37 cellular contexts compared by ENCODE assay signal in genomic region chr13:54150851-54151250, GRCh38.
"Had no signal": no experiment of that assay in that cellular context is flagged by ENCODE, and none has a peak within 500 bp of the region (broad histone marks: within the 10 kb centered on the region; RNA-seq: fewer than 3 reads in every experiment).

No MANE protein-coding gene starts in this region.

- H3K4me3 ChIP-seq: ascending aorta, cardiac muscle cell had no signal

- H3K36me3 ChIP-seq: ascending aorta, cardiac muscle cell had no signal

- H3K4me3 Mint-ChIP-seq: activated CD4-positive, alpha-beta memory T cell treated with anti-CD3 and anti-CD28 coated beads, Interleukin-2, amount 10 ng/mL, durations not matched to agents 7 days and 5 days; activated CD4-positive, alpha-beta T cell treated with anti-CD3 and anti-CD28 coated beads for 36 hours; activated CD4-positive, alpha-beta T cell treated with anti-CD3 and anti-CD28 coated beads, Interleukin-2, amount 10 ng/mL, durations not matched to agents 7 days and 5 days; activated CD8-positive, alpha-beta memory T cell treated with anti-CD3 and anti-CD28 coated beads, Interleukin-2, amount 10 ng/mL, durations not matched to agents 7 days and 5 days; activated CD8-positive, alpha-beta T cell treated with anti-CD3 and anti-CD28 coated beads, Interleukin-2, amount 10 ng/mL, durations not matched to agents 7 days and 5 days; activated naive CD4-positive, alpha-beta T cell treated with anti-CD3 and anti-CD28 coated beads for 36 hours; activated naive CD8-positive, alpha-beta T cell treated with anti-CD3 and anti-CD28 coated beads for 36 hours; activated T-cell treated with anti-CD3 and anti-CD28 coated beads, Interleukin-2, amount 50 U/mL, for 24 hours; brain; central memory CD8-positive, alpha-beta T cell; T-helper 1 cell treated with Interleukin-12 subunit alpha and Interleukin-12 subunit beta and Interleukin-4 antibody, amounts not matched to agents 30 μg/mL and 1 μg/mL, for 36 hours; T-helper 2 cell treated with Interferon-gamma antibody and Interleukin-4, amounts not matched to agents 5 μg/mL and 100 μg/mL, for 36 hours had no signal

- DNase-seq: activated CD4-positive, alpha-beta memory T cell treated with anti-CD3 and anti-CD28 coated beads, Interleukin-2, amount 10 ng/mL, durations not matched to agents 7 days and 5 days; activated CD4-positive, alpha-beta T cell treated with anti-CD3 and anti-CD28 coated beads for 1 hour; activated CD4-positive, alpha-beta T cell treated with anti-CD3 and anti-CD28 coated beads for 36 hours; activated CD4-positive, alpha-beta T cell treated with anti-CD3 and anti-CD28 coated beads for 48 hours; activated CD4-positive, alpha-beta T cell treated with anti-CD3 and anti-CD28 coated beads, Interleukin-2, amount 10 ng/mL, durations not matched to agents 7 days and 5 days; activated CD4-positive, alpha-beta T cell treated with anti-CD3 and anti-CD28 coated beads, Interleukin-2, amount 50 U/mL, for 48 hours; activated CD4-positive, CD25-positive, alpha-beta regulatory T cell; activated CD8-positive, alpha-beta memory T cell treated with anti-CD3 and anti-CD28 coated beads for 24 hours; activated CD8-positive, alpha-beta memory T cell treated with anti-CD3 and anti-CD28 coated beads, Interleukin-2, amount 10 ng/mL, durations not matched to agents 7 days and 5 days; activated CD8-positive, alpha-beta memory T cell treated with anti-CD3 and anti-CD28 coated beads, Interleukin-2, amount 50 U/mL, for 48 hours; activated CD8-positive, alpha-beta T cell treated with anti-CD3 and anti-CD28 coated beads, Interleukin-2, amount 10 ng/mL, durations not matched to agents 7 days and 5 days; activated effector memory CD4-positive, alpha-beta T cell treated with Interleukin-2 at 50 U/mL for 16 hours; activated gamma-delta T cell; activated naive CD4-positive, alpha-beta T cell treated with anti-CD3 and anti-CD28 coated beads for 36 hours; activated naive CD4-positive, alpha-beta T cell treated with anti-CD3 and anti-CD28 coated beads, Interleukin-2, amount 50 U/mL, for 16 hours; activated naive CD8-positive, alpha-beta T cell treated with anti-CD3 and anti-CD28 coated beads for 36 hours; activated T-cell treated with anti-CD3 and anti-CD28 coated beads, Interleukin-2, amount 50 U/mL, for 24 hours; activated T-cell treated with anti-CD3 and anti-CD28 coated beads, Interleukin-2, amount 50 U/mL, for 48 hours; amygdala; anterior cingulate cortex; caudate nucleus; cerebellar nuclear complex; T-helper 1 cell; T-helper 2 cell; T-helper 9 cell had no signal

- H3K9me3 ChIP-seq: ascending aorta had no signal

- FAIRE-seq: bronchial epithelial cell, TTC549 had no signal

- H3K27ac Mint-ChIP-seq: activated CD4-positive, alpha-beta memory T cell treated with anti-CD3 and anti-CD28 coated beads, Interleukin-2, amount 10 ng/mL, durations not matched to agents 7 days and 5 days; activated CD4-positive, alpha-beta T cell treated with anti-CD3 and anti-CD28 coated beads for 36 hours; activated CD4-positive, alpha-beta T cell treated with anti-CD3 and anti-CD28 coated beads, Interleukin-2, amount 10 ng/mL, durations not matched to agents 7 days and 5 days; activated CD8-positive, alpha-beta memory T cell treated with anti-CD3 and anti-CD28 coated beads, Interleukin-2, amount 10 ng/mL, durations not matched to agents 7 days and 5 days; activated CD8-positive, alpha-beta T cell treated with anti-CD3 and anti-CD28 coated beads, Interleukin-2, amount 10 ng/mL, durations not matched to agents 7 days and 5 days; activated naive CD4-positive, alpha-beta T cell treated with anti-CD3 and anti-CD28 coated beads for 36 hours; activated naive CD4-positive, alpha-beta T cell treated with anti-CD3 and anti-CD28 coated beads, Interleukin-2, amount 50 U/mL, for 72 hours; activated naive CD8-positive, alpha-beta T cell treated with anti-CD3 and anti-CD28 coated beads for 36 hours; activated T-cell treated with anti-CD3 and anti-CD28 coated beads, Interleukin-2, amount 50 U/mL, for 24 hours; activated T-helper 2 cell treated with anti-CD3 and anti-CD28 coated beads, Interferon-gamma antibody, Interleukin-2, Interleukin-4, amounts not matched to agents 10 μg/mL and 5 μg/mL and 100 μg/mL, durations not matched to agents 14 hours and 24 hours and 36 hours; brain; T-helper 1 cell treated with Interleukin-12 subunit alpha and Interleukin-12 subunit beta and Interleukin-4 antibody, amounts not matched to agents 30 μg/mL and 1 μg/mL, for 36 hours; T-helper 2 cell treated with Interferon-gamma antibody and Interleukin-4, amounts not matched to agents 5 μg/mL and 100 μg/mL, for 36 hours had no signal

- H3K27me3 ChIP-seq: ascending aorta, cardiac muscle cell had no signal

- H3K9me3 Mint-ChIP-seq: activated naive CD8-positive, alpha-beta T cell treated with anti-CD3 and anti-CD28 coated beads for 36 hours had no signal

- H3K36me3 Mint-ChIP-seq: activated CD8-positive, alpha-beta memory T cell treated with anti-CD3 and anti-CD28 coated beads, Interleukin-2, amount 10 ng/mL, durations not matched to agents 7 days and 5 days; activated naive CD4-positive, alpha-beta T cell treated with anti-CD3 and anti-CD28 coated beads, Interleukin-2, amount 50 U/mL, for 72 hours; activated naive CD8-positive, alpha-beta T cell treated with anti-CD3 and anti-CD28 coated beads for 36 hours; brain had no signal

- H3K4me1 Mint-ChIP-seq: activated CD4-positive, alpha-beta memory T cell treated with anti-CD3 and anti-CD28 coated beads, Interleukin-2, amount 10 ng/mL, durations not matched to agents 7 days and 5 days; activated CD4-positive, alpha-beta T cell treated with anti-CD3 and anti-CD28 coated beads for 36 hours; activated CD4-positive, alpha-beta T cell treated with anti-CD3 and anti-CD28 coated beads, Interleukin-2, amount 10 ng/mL, durations not matched to agents 7 days and 5 days; activated CD8-positive, alpha-beta memory T cell treated with anti-CD3 and anti-CD28 coated beads, Interleukin-2, amount 10 ng/mL, durations not matched to agents 7 days and 5 days; activated naive CD8-positive, alpha-beta T cell treated with anti-CD3 and anti-CD28 coated beads for 36 hours; brain; central memory CD8-positive, alpha-beta T cell had no signal

- H3K4me1 ChIP-seq: ascending aorta had no signal

- H3K27ac ChIP-seq: ascending aorta, cardiac muscle cell, VCaP had no signal

- H3K27me3 Mint-ChIP-seq: activated CD4-positive, alpha-beta memory T cell treated with anti-CD3 and anti-CD28 coated beads, Interleukin-2, amount 10 ng/mL, durations not matched to agents 7 days and 5 days; activated CD4-positive, alpha-beta T cell treated with anti-CD3 and anti-CD28 coated beads for 36 hours; activated CD4-positive, alpha-beta T cell treated with anti-CD3 and anti-CD28 coated beads, Interleukin-2, amount 10 ng/mL, durations not matched to agents 7 days and 5 days; activated CD8-positive, alpha-beta memory T cell treated with anti-CD3 and anti-CD28 coated beads, Interleukin-2, amount 10 ng/mL, durations not matched to agents 7 days and 5 days; activated naive CD8-positive, alpha-beta T cell treated with anti-CD3 and anti-CD28 coated beads for 36 hours; activated T-cell treated with anti-CD3 and anti-CD28 coated beads, Interleukin-2, amount 50 U/mL, for 24 hours; brain; central memory CD8-positive, alpha-beta T cell had no signal

- ATAC-seq: activated CD4-positive, alpha-beta T cell treated with anti-CD3 and anti-CD28 coated beads for 36 hours; activated CD4-positive, CD25-positive, alpha-beta regulatory T cell treated with anti-CD3 and anti-CD28 coated beads, Interleukin-2, amount 50 U/mL, for 24 hours; activated CD8-positive, alpha-beta memory T cell treated with anti-CD3 and anti-CD28 coated beads, Interleukin-2, amount 10 ng/mL, durations not matched to agents 7 days and 5 days; activated CD8-positive, alpha-beta T cell treated with anti-CD3 and anti-CD28 coated beads, Interleukin-2, amount 10 ng/mL, durations not matched to agents 7 days and 5 days; activated naive CD4-positive, alpha-beta T cell treated with anti-CD3 and anti-CD28 coated beads, Interleukin-2, amount 50 U/mL, for 72 hours had no signal
